In genomic region chr1:195439661-195440060, GRCh38 we compare ENCODE assay signal across 24 cellular contexts.
"Had no signal": no experiment of that assay in that cellular context is flagged by ENCODE, and none has a peak within 500 bp of the region (broad histone marks: within the 10 kb centered on the region; RNA-seq: fewer than 3 reads in every experiment).

No MANE protein-coding gene starts in this region.

- H3K27me3 ChIP-seq: neutrophil, pancreas, right lobe of liver, sigmoid colon, stomach, thyroid gland, tibial nerve, upper lobe of left lung, vagina had no signal

- H3K4me1 ChIP-seq: pancreas, psoas muscle, right lobe of liver, sigmoid colon, stomach, thyroid gland, tibial nerve, upper lobe of left lung, vagina had no signal

- H3K9me3 ChIP-seq: neutrophil, pancreas, psoas muscle, right lobe of liver, sigmoid colon, thoracic aorta, thyroid gland, tibial nerve, upper lobe of left lung, vagina had no signal

- H3K36me3 ChIP-seq: neutrophil, pancreas, right lobe of liver, sigmoid colon, stomach, thoracic aorta, thyroid gland, tibial nerve, upper lobe of left lung, vagina had no signal

- H3K4me3 ChIP-seq: pancreas, psoas muscle, right lobe of liver, sigmoid colon, stomach, thoracic aorta, thyroid gland, tibial nerve, upper lobe of left lung, vagina had no signal

- DNase-seq: nephron progenitor cell; nucleus accumbens; psoas muscle; right cardiac atrium; sigmoid colon; small intestine; stimulated activated CD4-positive, alpha-beta T cell treated with anti-CD3 and anti-CD28 coated beads, Interleukin-15, amount 100 ng/mL, for 24 hours; stimulated activated CD4-positive, alpha-beta T cell treated with anti-CD3 and anti-CD28 coated beads, Interleukin-2, amount 100 ng/mL, for 24 hours; stimulated activated CD4-positive, alpha-beta T cell treated with anti-CD3 and anti-CD28 coated beads, Interleukin-2, amount 100 ng/mL, for 48 hours; stimulated activated CD4-positive, alpha-beta T cell treated with anti-CD3 and anti-CD28 coated beads, Interleukin-4, amount 100 ng/mL, for 24 hours; stimulated activated naive B cell treated with anti-CD40 and anti-IgM and Interleukin-4, amounts not matched to agents 10 μg/mL and 1 μg/mL and 100 μg/mL, for 72 hours; stimulated activated naive CD4-positive, alpha-beta T cell treated with Interleukin-2 at 50 U/mL for 16 hours; stomach; thyroid gland; trophoblast cell had no signal

- ATAC-seq: natural killer cell treated with Interleukin-12 subunit alpha and Interleukin-12 subunit beta and Interleukin-15 and Interleukin-18, amount 100 ng/mL, for 72 hours; pancreas; psoas muscle; right cardiac atrium; right lobe of liver; stimulated activated naive B cell treated with anti-CD40 and anti-IgM and Interleukin-4, amounts not matched to agents 10 μg/mL and 1 μg/mL and 100 μg/mL, for 72 hours had no signal

- FAIRE-seq: pancreas, small intestine, urothelium cell line had no signal

- H3K27ac ChIP-seq: neutrophil, pancreas, psoas muscle, right lobe of liver, sigmoid colon, stomach, thoracic aorta, thyroid gland, tibial nerve, upper lobe of left lung, vagina had no signal
